In the genomic region with DNA sequence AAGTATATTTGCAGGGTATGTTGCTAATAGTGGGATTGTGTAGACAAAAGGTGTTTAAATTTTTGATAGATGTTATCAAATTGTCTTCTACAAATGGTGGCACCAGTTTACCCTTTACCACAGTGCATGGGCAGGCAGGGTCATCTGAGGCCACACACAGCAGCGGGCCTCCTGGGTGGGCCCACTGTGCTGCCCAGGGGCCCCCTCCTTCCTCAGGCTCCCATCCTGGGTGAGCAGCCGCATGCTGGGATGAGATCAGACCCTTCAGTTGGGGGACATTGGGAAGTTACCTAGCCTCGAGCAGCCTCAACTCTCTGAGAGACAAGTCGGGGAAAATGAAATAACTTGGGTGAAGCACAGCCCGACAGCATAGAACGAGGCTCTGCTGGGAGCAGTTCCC, we compare ENCODE assay signal across 24 cellular contexts. TPM values are rescaled to one million over a fixed set of nuclear protein-coding genes. Genes with fewer than 3 reads are reported as not detected.
"Had no signal": no experiment of that assay in that cellular context is flagged by ENCODE, and none has a peak within 500 bp of the region (broad histone marks: within the 10 kb centered on the region; RNA-seq: fewer than 3 reads in every experiment).

No MANE protein-coding gene starts in this region.

- H3K4me3 ChIP-seq: MG63, SJSA1, SK-N-MC had no signal

- DNase-seq: Karpas-422, KG1, MG63, NCI-H1092, NCI-H1105 treated with DMSO at 0.1 percent for 48 hours, NCI-H1417 treated with DMSO at 0.1 percent for 48 hours, NCI-H146, NCI-H1694 treated with DMSO at 0.1 percent for 48 hours, NCI-H1930, NCI-H2081, NCI-H2107, NCI-H2227 treated with DMSO at 0.1 percent for 48 hours, NCI-H524, NCI-H526 treated with DMSO at 0.1 percent for 48 hours, NCI-H748 treated with DMSO at 0.1 percent for 48 hours, Right ventricle myocardium superior, RPMI8226, SIG-M5 had no signal

- H3K4me1 ChIP-seq: SJSA1 had no signal

- H3K36me3 ChIP-seq: MG63, SJSA1 had no signal

- FAIRE-seq: HTR-8/SVneo, RCC 7860 had no signal

- H3K27ac ChIP-seq: HL-60, SJSA1, SK-N-MC had no signal

- H3K27me3 ChIP-seq: MG63, SJSA1 had no signal

- H3K9me3 ChIP-seq: MG63, SJSA1 had no signal

RNA-seq across cellular contexts. Expression of gene MYO7B, which starts 9.7 kb away (rescaled TPM):
- total RNA-seq: NCI-H460 had no signal
